ENCODE assay signal across 7 cellular contexts in genomic region chr3:195925746-195926145, GRCh38.
"Had no signal": no experiment of that assay in that cellular context is flagged by ENCODE, and none has a peak within 500 bp of the region (broad histone marks: within the 10 kb centered on the region; RNA-seq: fewer than 3 reads in every experiment).

No MANE protein-coding gene starts in this region.

- DNase-seq: GM23248, GOT3, H7, HFFc6, IMR-90 had no signal

- ATAC-seq: HCT116, K562 had no signal
